In genomic region chr6:163707385-163708355, GRCh38 we compare ENCODE assay signal across 8 cellular contexts.
DNase-seq lines count a peak whose midpoint lies in the region; ATAC-seq, FAIRE-seq and TF ChIP-seq lines count a peak whose summit lies in the region.

No MANE protein-coding gene starts in this region.

- H3K4me3 ChIP-seq in GM12878 (peak overlapping the region; percentile 42; the same call in 1 of the 2 replicates), PC-3 (ENCODE audit: low read length) (no peak overlapping the region), WERI-Rb-1 (ENCODE audit: low read depth, low read length) (no peak overlapping the region)

- ATAC-seq in HG03045 (IDR thresholded peaks at IDR 0.05; ENCODE audit: unreplicated experiment) = peak; percentile 41
- ATAC-seq in GM12878 = peak; percentile 71
- no peak; the same call in 1 of the 2 replicates for ATAC-seq in PC-3

- TF ChIP-seq RAD21 in GM12878 (IDR thresholded peaks at IDR 0.05; ENCODE audit: insufficient read depth, low read depth, low read length) = peak; percentile 50

- no peaks in the 10 kb centered on the region for H4K20me1 ChIP-seq in GM12878 (ENCODE audit: control insufficient read depth, insufficient read depth)
- no peaks in the 10 kb centered on the region for H4K20me1 ChIP-seq in PC-3 (ENCODE audit: low read length)

- H3K4me2 ChIP-seq in GM12878 (ENCODE audit: control insufficient read depth, insufficient read depth) = peak overlapping the region; percentile 81
- H3K4me2 ChIP-seq in PC-3 (ENCODE audit: low read length) = no peak overlapping the region

- BruUV-seq in GM12878 (replicated peaks; lab: Mats Ljungman, UMichigan) (no TSS peak), PC-3 (replicated peaks; lab: Mats Ljungman, UMichigan) (no TSS peak)

- CTCF ChIA-PET in GM12878 (lab: Yijun Ruan, JAX) = interaction anchor here (0.6 to 0.9 kb wide), 4 partner anchors 11 to 593 kb away, joined by 3 to 4 read pairs (median 3); no protein-coding TSS in a partner anchor
- CTCF ChIA-PET in PC-3 (lab: Charles Lee) = no interaction called here

- FAIRE-seq in GM19239 (lab: Jason Lieb, UNC) (peak; percentile 91), GM12878 (lab: Jason Lieb, UNC) (peak; percentile 57)

- RAD21 ChIA-PET in GM12878 (lab: Charles Lee; ENCODE audit: unreplicated experiment) = interaction anchor here (1.1 kb wide), 1 partner anchor 69 kb away, joined by 3 read pairs; no protein-coding TSS in a partner anchor

- H3K27me3 ChIP-seq in GM12878 (replicated peaks in 1 of 2; ENCODE audit: control insufficient read depth in 2 of 2, insufficient read depth in 2 of 2, low read length in 1 of 2) (no peaks in the 10 kb centered on the region), PC-3 (ENCODE audit: low read length) (no peaks in the 10 kb centered on the region), WERI-Rb-1 (ENCODE audit: insufficient read depth, low read depth, severe bottlenecking) (no peaks in the 10 kb centered on the region)

- H3F3A ChIP-seq in PC-3 (ENCODE audit: low read length, unreplicated experiment) = no peaks in the 10 kb centered on the region

- TF ChIP-seq EP300 in GM12878 (IDR thresholded peaks at IDR 0.05; ENCODE audit: borderline replicate concordance in 1 of 2, control insufficient read depth in 1 of 2, low read depth in 2 of 2, low read length in 2 of 2) = no peak

- in situ Hi-C loops in GM12878 (cut with MboI) = no loop called here
- in situ Hi-C loops in G401 (cut with HindIII; ENCODE audit: low sequenced_read_pairs) = no loop called here

- peaks cover 95% of the 10 kb centered on the region for H3K4me1 ChIP-seq in GM12878 (ENCODE audit: control insufficient read depth, insufficient read depth, low read length)
- no peaks in the 10 kb centered on the region for H3K4me1 ChIP-seq in PC-3 (ENCODE audit: insufficient read depth, low read length)

- H3K9me3 ChIP-seq in GM12878 (replicated peaks; ENCODE audit: control insufficient read depth, insufficient read depth, low read length) (peaks cover 8% of the 10 kb centered on the region), PC-3 (ENCODE audit: low read length) (no peaks in the 10 kb centered on the region), WERI-Rb-1 (ENCODE audit: severe bottlenecking) (no peaks in the 10 kb centered on the region)

- H3K27ac ChIP-seq in GM12878 (ENCODE audit: control insufficient read depth, insufficient read depth) (peak overlapping the region; percentile 68), PC-3 (ENCODE audit: low read length) (no peak overlapping the region), WERI-Rb-1 (no peak overlapping the region)

- H3K79me2 ChIP-seq in GM12878 (ENCODE audit: control insufficient read depth, insufficient read depth, low read length) = no peaks in the 10 kb centered on the region
- no peaks in the 10 kb centered on the region for H3K79me2 ChIP-seq in PC-3 (ENCODE audit: low read length)

- H3K9ac ChIP-seq in GM12878 (ENCODE audit: control insufficient read depth, insufficient read depth, low read length) (peak overlapping the region; percentile 28; the same call in 1 of the 2 replicates), PC-3 (ENCODE audit: low read length) (no peak overlapping the region)

- TF ChIP-seq CTCF in GM12878 (IDR thresholded peaks at IDR 0.05 in 2 of 3, conservative IDR thresholded peaks at IDR 0.05 in 1 of 3; ENCODE audit: control insufficient read depth in 2 of 3, extremely low read depth in 1 of 3, insufficient read depth in 1 of 3, low read depth in 3 of 3, low read length in 3 of 3) (peak; percentile 5 to 60 (median 55); a peak in 3 of 6 replicates), PC-3 (conservative IDR thresholded peaks at IDR 0.05; ENCODE audit: low read depth, low read length) (no peak), WERI-Rb-1 (IDR thresholded peaks at IDR 0.05; ENCODE audit: low read depth, low read length) (no peak)

- H3K36me3 ChIP-seq in GM12878 (ENCODE audit: control insufficient read depth in 2 of 2, insufficient read depth in 2 of 2, low read length in 1 of 2) (no peaks in the 10 kb centered on the region), PC-3 (ENCODE audit: low read depth, low read length) (no peaks in the 10 kb centered on the region), WERI-Rb-1 (no peaks in the 10 kb centered on the region)

- peak; percentile 65 for DNase-seq in DMS53 (lab: John Stamatoyannopoulos, UW)
- no peak for DNase-seq in GM19239 (ENCODE audit: insufficient read length, low spot score)
- no peak for DNase-seq in GM12878 (ENCODE audit: low read depth, low spot score)
- DNase-seq in G401 (ENCODE audit: low spot score) = no peak
- DNase-seq in PC-3 = no peak
- DNase-seq in WERI-Rb-1 = no peak
- DNase-seq in HK-2 (ENCODE audit: unreplicated experiment) = no peak

- intact Hi-C loops in GM12878 (cut with micrococcal nuclease; ENCODE audit: unreplicated experiment) = loop anchor here (2.0 to 5.0 kb wide), 4 partner anchors 40 to 290 kb away; no protein-coding TSS in a partner anchor
- intact Hi-C loops in PC-3 (cut with micrococcal nuclease) = no loop called here

- H2AFZ ChIP-seq in GM12878 (ENCODE audit: control insufficient read depth, low read depth, low read length) (peak overlapping the region; percentile 31), PC-3 (ENCODE audit: low read length) (no peak overlapping the region)

- WGBS in GM12878 (ENCODE audit: insufficient coverage, insufficient replicate concordance, low lambda C conversion rate, missing lambda C conversion rate) = 6% methylated on average over 18 of the region's 18 CpGs

- H3K9me2 ChIP-seq in PC-3 (replicated peaks; ENCODE audit: low read length) = no peaks in the 10 kb centered on the region

- no peak for TF ChIP-seq POLR2A in GM12878 (IDR thresholded peaks at IDR 0.05; ENCODE audit: low read depth, low read length)

- POLR2A ChIA-PET in GM12878 (lab: Charles Lee) = no interaction called here
- POLR2A ChIA-PET in PC-3 (lab: Charles Lee; ENCODE audit: unreplicated experiment) = no interaction called here

- SMC1A ChIA-PET in GM12878 (lab: Charles Lee; ENCODE audit: uncharacterized antibody, unreplicated experiment) = interaction anchor here (0.5 to 1.5 kb wide), 3 partner anchors 247 to 286 kb away, joined by 3 read pairs; no protein-coding TSS in a partner anchor

TF ChIP-seq in GM12878, 131 proteins besides CTCF, POLR2A, EP300 and RAD21 (continues in another document):
- TF ChIP-seq CBX5 (IDR thresholded peaks at IDR 0.05; ENCODE audit: low read depth) (0 out of 2 replicates have a peak, but pooled peaks have one; percentile 14), USF2 (IDR thresholded peaks at IDR 0.05; ENCODE audit: borderline replicate concordance, low read depth, low read length) (no peak), BHLHE40 (IDR thresholded peaks at IDR 0.05; ENCODE audit: borderline replicate concordance in 1 of 2, low read depth in 2 of 2, low read length in 1 of 2) (0 out of 4 replicates have a peak, but pooled peaks of 1 of the 2 experiments have one; percentile 23), TAF1 (IDR thresholded peaks at IDR 0.05; ENCODE audit: borderline replicate concordance, low read depth, low read length) (no peak), PML (IDR thresholded peaks at IDR 0.05; ENCODE audit: low read length) (0 out of 2 replicates have a peak, but pooled peaks have one; percentile 60), ATF2 (IDR thresholded peaks at IDR 0.05; ENCODE audit: low read length) (peak; percentile 25; the same call in 1 of the 2 replicates), IRF5 (IDR thresholded peaks at IDR 0.05; ENCODE audit: borderline replicate concordance) (no peak), HDGF (IDR thresholded peaks at IDR 0.05) (no peak), ZNF384 (IDR thresholded peaks at IDR 0.05; ENCODE audit: borderline replicate concordance, low read depth, low read length) (no peak)

Comparison
In these comparisons a context has a peak if more than half of its experiments do, and no peak if none do; other contexts are left out.
1. CTCF ChIP-seq: peak in GM12878 (3 of 3); none in PC-3 (single experiment) and WERI-Rb-1 (single experiment).